ENCODE assay signal across 1 cellular context in the genomic region with DNA sequence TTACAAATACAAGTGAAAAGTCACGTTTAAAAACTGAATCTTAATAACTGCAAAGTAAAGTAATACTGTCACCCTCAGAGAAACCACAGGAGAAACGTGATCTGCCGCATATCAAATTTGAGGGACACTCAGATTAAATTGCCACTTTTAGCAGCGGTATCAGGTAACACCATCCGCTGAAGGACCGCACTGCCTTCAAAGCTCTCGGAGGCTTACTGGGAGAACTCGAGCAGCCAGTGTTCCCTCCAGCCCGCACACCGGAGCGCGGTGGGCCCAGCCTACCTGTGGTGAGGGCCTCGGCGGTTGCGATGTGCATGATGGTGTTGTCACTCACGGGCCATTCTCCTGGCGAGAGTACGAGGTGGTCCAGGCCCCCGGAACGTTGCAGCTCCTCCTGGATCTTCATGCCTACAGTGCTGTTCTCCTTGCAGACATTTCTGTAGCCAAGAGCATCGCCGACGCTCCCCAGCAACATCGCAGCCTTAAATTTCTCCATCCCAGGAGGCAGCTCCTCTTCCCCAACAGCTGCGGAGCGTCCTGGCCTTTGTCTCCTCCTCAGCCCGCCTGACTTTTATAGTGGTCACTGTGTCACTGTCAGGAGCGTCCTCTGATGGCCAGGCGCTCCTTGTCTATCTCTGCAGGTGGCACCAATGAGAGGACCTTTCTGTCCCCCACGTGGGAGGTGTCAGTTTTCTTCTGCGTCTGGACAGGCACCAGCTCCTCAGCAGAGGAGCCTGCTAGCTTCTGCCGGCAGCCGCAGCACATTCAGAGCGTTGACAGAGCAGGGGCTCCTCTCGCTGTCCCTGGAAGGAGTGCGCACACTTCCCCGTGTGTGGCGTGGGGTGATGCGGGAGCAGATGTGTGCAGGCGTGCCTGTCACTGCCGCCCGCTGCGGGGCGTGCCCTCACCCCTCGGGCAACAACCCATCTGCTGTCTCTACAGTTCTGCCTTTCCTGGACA.
TF ChIP-seq lines count a peak whose summit lies in the region.

A gene (minus strand): TSS at position 547 of the 960 bp plus-strand sequence. CDS start 51 bp downstream, at position 496.

TF ChIP-seq in HCT116, 20 proteins besides CTCF, POLR2A, EP300 and RAD21 (continued from another document):
- TF ChIP-seq, protein P1, sequence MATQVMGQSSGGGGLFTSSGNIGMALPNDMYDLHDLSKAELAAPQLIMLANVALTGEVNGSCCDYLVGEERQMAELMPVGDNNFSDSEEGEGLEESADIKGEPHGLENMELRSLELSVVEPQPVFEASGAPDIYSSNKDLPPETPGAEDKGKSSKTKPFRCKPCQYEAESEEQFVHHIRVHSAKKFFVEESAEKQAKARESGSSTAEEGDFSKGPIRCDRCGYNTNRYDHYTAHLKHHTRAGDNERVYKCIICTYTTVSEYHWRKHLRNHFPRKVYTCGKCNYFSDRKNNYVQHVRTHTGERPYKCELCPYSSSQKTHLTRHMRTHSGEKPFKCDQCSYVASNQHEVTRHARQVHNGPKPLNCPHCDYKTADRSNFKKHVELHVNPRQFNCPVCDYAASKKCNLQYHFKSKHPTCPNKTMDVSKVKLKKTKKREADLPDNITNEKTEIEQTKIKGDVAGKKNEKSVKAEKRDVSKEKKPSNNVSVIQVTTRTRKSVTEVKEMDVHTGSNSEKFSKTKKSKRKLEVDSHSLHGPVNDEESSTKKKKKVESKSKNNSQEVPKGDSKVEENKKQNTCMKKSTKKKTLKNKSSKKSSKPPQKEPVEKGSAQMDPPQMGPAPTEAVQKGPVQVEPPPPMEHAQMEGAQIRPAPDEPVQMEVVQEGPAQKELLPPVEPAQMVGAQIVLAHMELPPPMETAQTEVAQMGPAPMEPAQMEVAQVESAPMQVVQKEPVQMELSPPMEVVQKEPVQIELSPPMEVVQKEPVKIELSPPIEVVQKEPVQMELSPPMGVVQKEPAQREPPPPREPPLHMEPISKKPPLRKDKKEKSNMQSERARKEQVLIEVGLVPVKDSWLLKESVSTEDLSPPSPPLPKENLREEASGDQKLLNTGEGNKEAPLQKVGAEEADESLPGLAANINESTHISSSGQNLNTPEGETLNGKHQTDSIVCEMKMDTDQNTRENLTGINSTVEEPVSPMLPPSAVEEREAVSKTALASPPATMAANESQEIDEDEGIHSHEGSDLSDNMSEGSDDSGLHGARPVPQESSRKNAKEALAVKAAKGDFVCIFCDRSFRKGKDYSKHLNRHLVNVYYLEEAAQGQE (IDR thresholded peaks at IDR 0.05; ENCODE audit: low read depth): no peak
- TF ChIP-seq CBX3 (IDR thresholded peaks at IDR 0.05; ENCODE audit: low read depth) (no peak), POLR2AphosphoS5 (IDR thresholded peaks at IDR 0.05; ENCODE audit: low read depth, low read length) (no peak), SRF (IDR thresholded peaks at IDR 0.05; ENCODE audit: low read depth) (no peak), EZH2 (IDR thresholded peaks at IDR 0.05) (no peak), ZNF274 (IDR thresholded peaks at IDR 0.05; ENCODE audit: low read depth, low read length) (no peak), EGR1 (IDR thresholded peaks at IDR 0.05; ENCODE audit: low read depth) (no peak), YY1 (IDR thresholded peaks at IDR 0.05; ENCODE audit: extremely low read depth, insufficient replicate concordance, low read depth, low read length) (no peak), SIN3A (IDR thresholded peaks at IDR 0.05; ENCODE audit: low read depth) (no peak)
- TF ChIP-seq, protein P2, sequence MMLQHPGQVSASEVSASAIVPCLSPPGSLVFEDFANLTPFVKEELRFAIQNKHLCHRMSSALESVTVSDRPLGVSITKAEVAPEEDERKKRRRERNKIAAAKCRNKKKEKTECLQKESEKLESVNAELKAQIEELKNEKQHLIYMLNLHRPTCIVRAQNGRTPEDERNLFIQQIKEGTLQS (IDR thresholded peaks at IDR 0.05): no peak
- TF ChIP-seq, protein P3, sequence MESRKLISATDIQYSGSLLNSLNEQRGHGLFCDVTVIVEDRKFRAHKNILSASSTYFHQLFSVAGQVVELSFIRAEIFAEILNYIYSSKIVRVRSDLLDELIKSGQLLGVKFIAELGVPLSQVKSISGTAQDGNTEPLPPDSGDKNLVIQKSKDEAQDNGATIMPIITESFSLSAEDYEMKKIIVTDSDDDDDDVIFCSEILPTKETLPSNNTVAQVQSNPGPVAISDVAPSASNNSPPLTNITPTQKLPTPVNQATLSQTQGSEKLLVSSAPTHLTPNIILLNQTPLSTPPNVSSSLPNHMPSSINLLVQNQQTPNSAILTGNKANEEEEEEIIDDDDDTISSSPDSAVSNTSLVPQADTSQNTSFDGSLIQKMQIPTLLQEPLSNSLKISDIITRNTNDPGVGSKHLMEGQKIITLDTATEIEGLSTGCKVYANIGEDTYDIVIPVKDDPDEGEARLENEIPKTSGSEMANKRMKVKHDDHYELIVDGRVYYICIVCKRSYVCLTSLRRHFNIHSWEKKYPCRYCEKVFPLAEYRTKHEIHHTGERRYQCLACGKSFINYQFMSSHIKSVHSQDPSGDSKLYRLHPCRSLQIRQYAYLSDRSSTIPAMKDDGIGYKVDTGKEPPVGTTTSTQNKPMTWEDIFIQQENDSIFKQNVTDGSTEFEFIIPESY (IDR thresholded peaks at IDR 0.05; ENCODE audit: extremely low read depth, insufficient replicate concordance, low read length): no peak
TF ChIP-seq in HCT116: peak in this region for 0.
